Comparison of ENCODE assay signal across 8 cellular contexts in genomic region chr2:175181877-175182308, GRCh38. TPM values are rescaled to one million over a fixed set of nuclear protein-coding genes. Genes with fewer than 3 reads are reported as not detected.
DNase-seq lines count a peak whose midpoint lies in the region; ATAC-seq and TF ChIP-seq lines count a peak whose summit lies in the region.

No MANE protein-coding gene starts in this region.

- H3K4me3 ChIP-seq in Peyer's patch: peak overlapping the region; percentile 74 to 89 (median 84)
- H3K4me3 ChIP-seq in esophagus squamous epithelium: peak overlapping the region; percentile 68 to 97 (median 86)
- H3K4me3 ChIP-seq in sigmoid colon: peak overlapping the region; percentile 85 to 87 (median 86)

- H3K9me3 ChIP-seq in Peyer's patch: no peaks in the 10 kb centered on the region
- no peaks in the 10 kb centered on the region for H3K9me3 ChIP-seq in esophagus squamous epithelium
- H3K9me3 ChIP-seq in sigmoid colon: no peaks in the 10 kb centered on the region

- ATAC-seq in GM19351 (IDR thresholded peaks at IDR 0.05; ENCODE audit: unreplicated experiment) (peak; percentile 4), GM21447 (IDR thresholded peaks at IDR 0.05; ENCODE audit: unreplicated experiment) (no peak), HG02759 (IDR thresholded peaks at IDR 0.05; ENCODE audit: unreplicated experiment) (no peak)

- no peaks in the 10 kb centered on the region for H3K27me3 ChIP-seq in Peyer's patch
- no peaks in the 10 kb centered on the region for H3K27me3 ChIP-seq in esophagus squamous epithelium
- no peaks in the 10 kb centered on the region for H3K27me3 ChIP-seq in sigmoid colon

- no peak for TF ChIP-seq POLR2A in Peyer's patch (IDR thresholded peaks at IDR 0.05)
- no peak for TF ChIP-seq POLR2A in esophagus squamous epithelium (IDR thresholded peaks at IDR 0.05)
- no peak for TF ChIP-seq POLR2A in sigmoid colon (IDR thresholded peaks at IDR 0.05)

- 49 to 61% methylated on average over 4 of the region's 5 CpGs for WGBS in esophagus squamous epithelium, 2 donors
- WGBS in sigmoid colon, 2 donors: 51 to 68% methylated on average over 5 of the region's 5 CpGs

- intact Hi-C loops in esophagus squamous epithelium (cut with DNase I): no loop called here
- intact Hi-C loops in sigmoid colon (cut with DNase I): loop anchor here (1.0 to 10.0 kb wide), 3 partner anchors 14 to 1373 kb away; partner anchors contain the start of genes ATF2 and HOXD13

- H3K27ac ChIP-seq in Peyer's patch: peak overlapping the region; percentile 84 to 96 (median 92)
- peak overlapping the region; percentile 91 to 98 (median 92) for H3K27ac ChIP-seq in esophagus squamous epithelium
- H3K27ac ChIP-seq in sigmoid colon: peak overlapping the region; percentile 86 to 98 (median 92)

- no peak for TF ChIP-seq CTCF in Peyer's patch (IDR thresholded peaks at IDR 0.05)
- no peak for TF ChIP-seq CTCF in esophagus squamous epithelium (IDR thresholded peaks at IDR 0.05)
- no peak for TF ChIP-seq CTCF in sigmoid colon (IDR thresholded peaks at IDR 0.05)

- TF ChIP-seq EP300 in sigmoid colon (IDR thresholded peaks at IDR 0.05): no peak

- H3K4me1 ChIP-seq in Peyer's patch (peaks cover 0 to 16% (median 0%) of the 10 kb centered on the region in 4 donors), esophagus squamous epithelium (peaks cover 0 to 28% (median 5%) of the 10 kb centered on the region in 3 donors), sigmoid colon (peaks cover 0 to 31% (median 11%) of the 10 kb centered on the region in 4 donors)

- no peak for DNase-seq in Peyer's patch
- no peak for DNase-seq in esophagus squamous epithelium (lab: John Stamatoyannopoulos, UW)
- no peak for DNase-seq in sigmoid colon
- DNase-seq in NCI-H2029 (lab: John Stamatoyannopoulos, UW): no peak
- no peak for DNase-seq in NCI-H526 (lab: John Stamatoyannopoulos, UW)

- H3K36me3 ChIP-seq in Peyer's patch (peaks cover 0 to 31% (median 0%) of the 10 kb centered on the region in 3 donors), esophagus squamous epithelium (peaks cover 0 to 32% (median 0%) of the 10 kb centered on the region in 3 donors), sigmoid colon (peaks cover 11 to 33% (median 18%) of the 10 kb centered on the region in 4 donors)

RNA-seq across cellular contexts. Expression of gene ATP5MC3, which starts 0.4 kb away (rescaled TPM):
- total RNA-seq in Peyer's patch (100 to 1,000 TPM; 117 to 350 (median 187) TPM), esophagus squamous epithelium (100 to 1,000 TPM; 145 to 385 (median 276) TPM), sigmoid colon (100 to 1,000 TPM in 3 of 4 donors, 10 to 100 TPM in 1; 97.5 to 233 (median 163) TPM)
- 1,000 to 10,000 TPM in 1 of 3 donors, 100 to 1,000 TPM in 2; 613 to 1,261 (median 899) TPM for polyA plus RNA-seq in sigmoid colon

RNA-seq across cellular contexts. Expression of gene ATF2, which starts 13.9 kb away (rescaled TPM):
- 10 to 100 TPM; 46.8 to 54.5 (median 51.0) TPM for total RNA-seq in Peyer's patch
- 10 to 100 TPM in 3 of 4 donors, 1 to 10 TPM in 1; 9.9 to 40.1 (median 18.0) TPM for total RNA-seq in esophagus squamous epithelium
- total RNA-seq in sigmoid colon: 10 to 100 TPM; 46.0 to 59.6 (median 47.3) TPM
- 10 to 100 TPM; 13.2 to 17.3 (median 13.4) TPM for polyA plus RNA-seq in sigmoid colon
